ENCODE assay signal across 31 cellular contexts in the genomic region with DNA sequence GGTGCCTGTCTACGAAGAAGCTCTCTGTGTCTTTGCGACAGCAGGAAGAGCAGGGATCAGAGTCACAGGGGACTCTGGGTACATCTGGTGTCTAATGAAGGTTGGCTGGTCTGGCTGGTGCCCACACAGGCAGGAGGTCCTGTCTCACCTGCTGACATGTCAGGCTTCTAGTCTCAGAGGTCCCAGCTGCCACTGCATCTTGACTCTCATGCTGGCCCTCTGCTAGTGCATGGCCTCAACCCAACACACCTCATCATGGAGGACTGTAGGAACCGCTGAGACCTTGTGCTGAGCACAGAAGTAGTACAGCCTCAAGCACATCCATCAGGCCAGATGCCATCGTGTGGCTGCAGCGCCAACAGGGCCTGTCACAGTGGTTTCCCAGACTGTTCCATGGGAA.
"Had no signal": no experiment of that assay in that cellular context is flagged by ENCODE, and none has a peak within 500 bp of the region (broad histone marks: within the 10 kb centered on the region; RNA-seq: fewer than 3 reads in every experiment).

No MANE protein-coding gene starts in this region.

- H3K4me3 ChIP-seq: cardiac muscle cell, MG63, SK-N-MC had no signal

- H3K27me3 Mint-ChIP-seq: activated B cell treated with CpG ODN at 0.5 μM for 24 hours; activated CD4-positive, alpha-beta T cell treated with anti-CD3 and anti-CD28 coated beads, Interleukin-2, amount 10 ng/mL, durations not matched to agents 7 days and 5 days had no signal

- H3K27me3 ChIP-seq: brain microvascular endothelial cell, cardiac muscle cell, MG63 had no signal

- H3K27ac ChIP-seq: brain microvascular endothelial cell, cardiac muscle cell, SK-N-MC had no signal

- H3K36me3 ChIP-seq: brain microvascular endothelial cell, cardiac muscle cell, MG63 had no signal

- H3K4me3 Mint-ChIP-seq: activated B cell treated with CpG ODN at 0.5 μM for 24 hours; activated CD4-positive, alpha-beta memory T cell treated with anti-CD3 and anti-CD28 coated beads for 36 hours; activated CD4-positive, alpha-beta T cell treated with anti-CD3 and anti-CD28 coated beads, Interleukin-2, amount 10 ng/mL, durations not matched to agents 7 days and 5 days; activated naive CD4-positive, alpha-beta T cell treated with anti-CD3 and anti-CD28 coated beads for 36 hours; activated naive CD8-positive, alpha-beta T cell treated with anti-CD3 and anti-CD28 coated beads for 36 hours; activated T-cell treated with anti-CD3 and anti-CD28 coated beads, Interleukin-2, amount 50 U/mL, for 4 hours; activated T-helper 17 cell treated with anti-CD3 and anti-CD28 coated beads, Interleukin-2, amount 50 U/mL, for 72 hours; T-cell had no signal

- H3K9me3 Mint-ChIP-seq: activated B cell treated with CpG ODN at 0.5 μM for 24 hours; activated CD4-positive, alpha-beta memory T cell treated with anti-CD3 and anti-CD28 coated beads for 36 hours; activated CD4-positive, alpha-beta T cell treated with anti-CD3 and anti-CD28 coated beads, Interleukin-2, amount 10 ng/mL, durations not matched to agents 7 days and 5 days; activated naive CD4-positive, alpha-beta T cell treated with anti-CD3 and anti-CD28 coated beads for 36 hours; activated naive CD8-positive, alpha-beta T cell treated with anti-CD3 and anti-CD28 coated beads for 36 hours; activated T-cell treated with anti-CD3 and anti-CD28 coated beads, Interleukin-2, amount 50 U/mL, for 4 hours; T-cell had no signal

- DNase-seq: activated B cell treated with CpG ODN at 0.5 μM for 24 hours; activated CD4-positive, alpha-beta memory T cell treated with anti-CD3 and anti-CD28 coated beads for 36 hours; activated CD4-positive, alpha-beta T cell treated with anti-CD3 and anti-CD28 coated beads, Interleukin-2, amount 10 ng/mL, durations not matched to agents 7 days and 5 days; activated CD8-positive, alpha-beta memory T cell treated with anti-CD3 and anti-CD28 coated beads for 24 hours; activated gamma-delta T cell; activated naive CD4-positive, alpha-beta T cell treated with anti-CD3 and anti-CD28 coated beads for 36 hours; activated naive CD8-positive, alpha-beta T cell treated with anti-CD3 and anti-CD28 coated beads for 36 hours; activated T-cell treated with anti-CD3 and anti-CD28 coated beads, Interleukin-2, amount 50 U/mL, for 4 hours; brain microvascular endothelial cell; MG63; MV-4-11; NCI-H1092 treated with DMSO at 0.1 percent for 48 hours; NCI-H1417 treated with DMSO at 0.1 percent for 48 hours; NCI-H1694; NCI-H2029; NCI-H2107; NCI-H2171 treated with DMSO at 0.1 percent for 48 hours; NCI-H226; NCI-H510A; NCI-H526 treated with DMSO at 0.1 percent for 48 hours; NCI-H82; OCI-M1; RPMI8226; T-cell; T-helper 2 cell; T1000 had no signal

- H3K9me3 ChIP-seq: MG63 had no signal

- H3K27ac Mint-ChIP-seq: activated B cell treated with CpG ODN at 0.5 μM for 24 hours; activated CD4-positive, alpha-beta memory T cell treated with anti-CD3 and anti-CD28 coated beads for 36 hours; activated CD4-positive, alpha-beta T cell treated with anti-CD3 and anti-CD28 coated beads, Interleukin-2, amount 10 ng/mL, durations not matched to agents 7 days and 5 days; activated naive CD4-positive, alpha-beta T cell treated with anti-CD3 and anti-CD28 coated beads for 36 hours; activated naive CD8-positive, alpha-beta T cell treated with anti-CD3 and anti-CD28 coated beads for 36 hours; activated T-helper 17 cell treated with anti-CD3 and anti-CD28 coated beads, Interleukin-2, amount 50 U/mL, for 72 hours; T-cell had no signal

- ATAC-seq: activated T-cell treated with anti-CD3 and anti-CD28 coated beads, Interleukin-2, amount 50 U/mL, for 4 hours; activated T-helper 17 cell treated with anti-CD3 and anti-CD28 coated beads, Interleukin-2, amount 50 U/mL, for 72 hours; Panc1; Right ventricle myocardium inferior; T-cell had no signal

- H3K4me1 Mint-ChIP-seq: activated B cell treated with CpG ODN at 0.5 μM for 24 hours; activated CD4-positive, alpha-beta T cell treated with anti-CD3 and anti-CD28 coated beads, Interleukin-2, amount 10 ng/mL, durations not matched to agents 7 days and 5 days; activated naive CD8-positive, alpha-beta T cell treated with anti-CD3 and anti-CD28 coated beads for 36 hours; activated T-helper 17 cell treated with anti-CD3 and anti-CD28 coated beads, Interleukin-2, amount 50 U/mL, for 72 hours; T-cell had no signal

- H3K36me3 Mint-ChIP-seq: activated CD4-positive, alpha-beta memory T cell treated with anti-CD3 and anti-CD28 coated beads for 36 hours; activated naive CD8-positive, alpha-beta T cell treated with anti-CD3 and anti-CD28 coated beads for 36 hours; T-cell had no signal
